Comparison of ENCODE assay signal across 17 cellular contexts in the genomic region with DNA sequence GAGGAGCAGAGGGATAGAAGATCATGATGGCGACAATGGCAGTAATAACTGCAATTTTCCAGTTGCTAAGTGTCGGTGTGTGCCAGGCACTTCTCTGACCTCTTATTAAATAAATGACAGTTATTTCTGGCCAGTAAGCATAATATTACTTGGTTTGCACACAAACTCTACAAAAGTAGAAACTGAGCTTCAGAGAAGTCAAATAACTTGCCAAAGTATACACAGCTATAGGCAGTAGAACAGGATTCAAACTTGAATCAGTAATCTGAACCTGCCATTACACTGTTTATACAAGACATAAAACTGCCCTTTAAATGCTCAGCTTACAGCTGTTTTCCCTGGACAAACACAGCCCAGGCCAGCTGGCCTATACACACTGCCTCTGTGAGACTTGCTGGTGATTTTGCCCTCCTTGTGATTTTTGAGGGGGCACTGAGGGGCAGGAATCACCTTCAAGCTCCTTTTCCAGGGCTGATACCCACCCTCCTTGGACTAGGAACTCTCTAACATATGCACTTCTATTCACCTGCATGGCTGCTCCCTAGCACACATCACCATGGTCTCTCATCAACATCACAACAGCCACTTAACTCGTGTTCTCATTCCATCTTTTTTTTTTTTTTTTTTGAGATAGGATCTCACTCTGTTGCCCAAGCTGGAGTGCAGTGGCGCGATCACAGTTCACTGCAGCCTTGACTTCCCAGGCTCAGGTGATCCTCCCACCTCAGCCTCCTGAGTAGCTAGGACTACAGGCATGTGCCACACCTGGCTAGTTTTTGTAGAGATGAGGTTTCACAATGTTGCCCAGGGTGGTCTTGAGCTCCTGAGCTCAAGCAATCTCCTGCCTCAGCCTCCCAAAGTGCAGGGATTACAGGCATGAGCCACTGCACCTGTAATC.
DNase-seq lines count a peak whose midpoint lies in the region; ATAC-seq and TF ChIP-seq lines count a peak whose summit lies in the region.
"Had no signal": no experiment of that assay in that cellular context is flagged by ENCODE, and none has a peak within 500 bp of the region (broad histone marks: within the 10 kb centered on the region; RNA-seq: fewer than 3 reads in every experiment).

No MANE protein-coding gene starts in this region.

- no peak overlapping the region for H3K4me3 Mint-ChIP-seq in T-helper 1 cell treated with Interleukin-12 subunit alpha and Interleukin-12 subunit beta and Interleukin-4 antibody, amounts not matched to agents 30 μg/mL and 1 μg/mL, for 36 hours
- no peak overlapping the region for H3K4me3 Mint-ChIP-seq in stimulated activated naive B cell treated with anti-CD40 and anti-IgM and Interleukin-4, amounts not matched to agents 10 μg/mL and 1 μg/mL and 100 μg/mL, for 72 hours
- no peak overlapping the region for H3K4me3 Mint-ChIP-seq in T-helper 17 cell
- H3K4me3 Mint-ChIP-seq: activated CD4-positive, alpha-beta memory T cell treated with anti-CD3 and anti-CD28 coated beads for 36 hours; activated T-helper 17 cell treated with anti-CD3 and anti-CD28 coated beads, Interleukin-2, amount 50 U/mL, for 72 hours; memory B cell had no signal

- no peak for TF ChIP-seq POLR2A in GM18505 (IDR thresholded peaks at IDR 0.05; ENCODE audit: borderline replicate concordance, extremely low read depth, insufficient read depth, insufficient read length)

- peak overlapping the region; percentile 2 for H3K27ac Mint-ChIP-seq in T-helper 1 cell treated with Interleukin-12 subunit alpha and Interleukin-12 subunit beta and Interleukin-4 antibody, amounts not matched to agents 30 μg/mL and 1 μg/mL, for 36 hours
- peak overlapping the region; percentile 59 for H3K27ac Mint-ChIP-seq in stimulated activated naive B cell treated with anti-CD40 and anti-IgM and Interleukin-4, amounts not matched to agents 10 μg/mL and 1 μg/mL and 100 μg/mL, for 72 hours
- H3K27ac Mint-ChIP-seq in T-helper 17 cell: no peak overlapping the region
- H3K27ac Mint-ChIP-seq: activated CD4-positive, alpha-beta memory T cell treated with anti-CD3 and anti-CD28 coated beads for 36 hours; activated T-helper 17 cell treated with anti-CD3 and anti-CD28 coated beads, Interleukin-2, amount 50 U/mL, for 72 hours had no signal

- no peak for ATAC-seq in stimulated activated naive B cell treated with anti-CD40 and anti-IgM and Interleukin-4, amounts not matched to agents 10 μg/mL and 1 μg/mL and 100 μg/mL, for 72 hours (replicated peaks)
- ATAC-seq in GM18505 (IDR thresholded peaks at IDR 0.05; ENCODE audit: unreplicated experiment) (no peak), T-helper 17 cell (no peak)
- ATAC-seq: activated T-helper 17 cell treated with anti-CD3 and anti-CD28 coated beads, Interleukin-2, amount 50 U/mL, for 72 hours; HCT116 had no signal

- H3K27me3 Mint-ChIP-seq in T-helper 1 cell treated with Interleukin-12 subunit alpha and Interleukin-12 subunit beta and Interleukin-4 antibody, amounts not matched to agents 30 μg/mL and 1 μg/mL, for 36 hours (ENCODE audit: low read depth): no peaks in the 10 kb centered on the region
- no peaks in the 10 kb centered on the region for H3K27me3 Mint-ChIP-seq in stimulated activated naive B cell treated with anti-CD40 and anti-IgM and Interleukin-4, amounts not matched to agents 10 μg/mL and 1 μg/mL and 100 μg/mL, for 72 hours
- no peaks in the 10 kb centered on the region for H3K27me3 Mint-ChIP-seq in T-helper 17 cell
- H3K27me3 Mint-ChIP-seq: activated CD4-positive, alpha-beta memory T cell treated with anti-CD3 and anti-CD28 coated beads for 36 hours; activated T-helper 17 cell treated with anti-CD3 and anti-CD28 coated beads, Interleukin-2, amount 50 U/mL, for 72 hours; memory B cell had no signal

- no peak for TF ChIP-seq CTCF in fibroblast of the aortic adventitia (IDR thresholded peaks at IDR 0.05; ENCODE audit: insufficient read depth, low read length)

- H3K36me3 Mint-ChIP-seq in T-helper 1 cell treated with Interleukin-12 subunit alpha and Interleukin-12 subunit beta and Interleukin-4 antibody, amounts not matched to agents 30 μg/mL and 1 μg/mL, for 36 hours (ENCODE audit: low read depth): peaks cover 2% of the 10 kb centered on the region
- peaks cover 24 to 41% of the 10 kb centered on the region in 2 donors for H3K36me3 Mint-ChIP-seq in stimulated activated naive B cell treated with anti-CD40 and anti-IgM and Interleukin-4, amounts not matched to agents 10 μg/mL and 1 μg/mL and 100 μg/mL, for 72 hours
- H3K36me3 Mint-ChIP-seq in T-helper 17 cell (ENCODE audit: low read depth): peaks cover 2% of the 10 kb centered on the region

- H3K9me3 ChIP-seq in T-helper 17 cell (ENCODE audit: control insufficient read depth, low read length, poor library complexity, severe bottlenecking): no peaks in the 10 kb centered on the region
- H3K9me3 ChIP-seq: suprapubic skin had no signal

- no peak overlapping the region for H3K4me3 ChIP-seq in fibroblast of the aortic adventitia (ENCODE audit: low read depth, low read length)
- H3K4me3 ChIP-seq: suprapubic skin had no signal

- H3K4me1 Mint-ChIP-seq in T-helper 1 cell treated with Interleukin-12 subunit alpha and Interleukin-12 subunit beta and Interleukin-4 antibody, amounts not matched to agents 30 μg/mL and 1 μg/mL, for 36 hours (ENCODE audit: low read depth): peaks cover 5% of the 10 kb centered on the region
- peaks cover 25 to 41% of the 10 kb centered on the region in 2 donors for H3K4me1 Mint-ChIP-seq in stimulated activated naive B cell treated with anti-CD40 and anti-IgM and Interleukin-4, amounts not matched to agents 10 μg/mL and 1 μg/mL and 100 μg/mL, for 72 hours
- H3K4me1 Mint-ChIP-seq in T-helper 17 cell: peaks cover 17% of the 10 kb centered on the region
- H3K4me1 Mint-ChIP-seq: activated T-helper 17 cell treated with anti-CD3 and anti-CD28 coated beads, Interleukin-2, amount 50 U/mL, for 72 hours had no signal

- H3K9me3 Mint-ChIP-seq in T-helper 1 cell treated with Interleukin-12 subunit alpha and Interleukin-12 subunit beta and Interleukin-4 antibody, amounts not matched to agents 30 μg/mL and 1 μg/mL, for 36 hours: no peaks in the 10 kb centered on the region
- no peaks in the 10 kb centered on the region for H3K9me3 Mint-ChIP-seq in stimulated activated naive B cell treated with anti-CD40 and anti-IgM and Interleukin-4, amounts not matched to agents 10 μg/mL and 1 μg/mL and 100 μg/mL, for 72 hours
- H3K9me3 Mint-ChIP-seq: activated CD4-positive, alpha-beta memory T cell treated with anti-CD3 and anti-CD28 coated beads for 36 hours; activated T-helper 17 cell treated with anti-CD3 and anti-CD28 coated beads, Interleukin-2, amount 50 U/mL, for 72 hours; memory B cell had no signal

- no peak for DNase-seq in T-helper 1 cell
- peak; percentile 68 for DNase-seq in NCI-H526 (lab: John Stamatoyannopoulos, UW)
- peak; percentile 18 for DNase-seq in fibroblast of the aortic adventitia (ENCODE audit: low read depth)
- no peak for DNase-seq in stimulated activated naive B cell treated with anti-CD40 and anti-IgM and Interleukin-4, amounts not matched to agents 10 μg/mL and 1 μg/mL and 100 μg/mL, for 72 hours
- no peak for DNase-seq in NCI-H1694 treated with DMSO at 0.1 percent for 48 hours (lab: John Stamatoyannopoulos, UW)
- no peak for DNase-seq in T-helper 17 cell
- DNase-seq: ACHN; activated CD4-positive, alpha-beta memory T cell treated with anti-CD3 and anti-CD28 coated beads for 36 hours; NCI-H524 treated with DMSO at 0.1 percent for 48 hours; stimulated activated CD4-positive, alpha-beta T cell treated with anti-CD3 and anti-CD28 coated beads, Interleukin-12 subunit alpha, Interleukin-12 subunit beta, amount 100 ng/mL, for 4 hours; T1000 had no signal

Comparison
In these comparisons a context has a peak if more than half of its experiments do, and no peak if none do; other contexts are left out.
1. DNase-seq: peak in NCI-H526 (2 of 2) and fibroblast of the aortic adventitia (single experiment); none in T-helper 1 cell (0 of 5), stimulated activated naive B cell treated with anti-CD40 and anti-IgM and Interleukin-4, amounts not matched to agents 10 μg/mL and 1 μg/mL and 100 μg/mL, for 72 hours (single experiment), NCI-H1694 treated with DMSO at 0.1 percent for 48 hours (single experiment) and T-helper 17 cell (0 of 3).